8 cellular contexts compared by ENCODE assay signal in genomic region chr1:41432481-41433280, GRCh38. TPM values are rescaled to one million over a fixed set of nuclear protein-coding genes. Genes with fewer than 3 reads are reported as not detected.
DNase-seq lines count a peak whose midpoint lies in the region; ATAC-seq and TF ChIP-seq lines count a peak whose summit lies in the region.

No MANE protein-coding gene starts in this region.

- H3K27me3 ChIP-seq in colonic mucosa (no peaks in the 10 kb centered on the region), left lung (peaks cover 0 to 31% of the 10 kb centered on the region in 2 donors)

- H3K9ac ChIP-seq in colonic mucosa (ENCODE audit: low read depth in 2 of 2, low read length in 2 of 2), result no peak overlapping the region

- H3K27ac ChIP-seq in colonic mucosa (no peak overlapping the region), left lung (peak overlapping the region; percentile 33 to 53)

- TF ChIP-seq CTCF in colonic mucosa (IDR thresholded peaks at IDR 0.05) (peak; percentile 90), left lung (IDR thresholded peaks at IDR 0.05) (peak; percentile 87 to 94)

- H3K4me1 ChIP-seq in colonic mucosa (peaks cover 6% of the 10 kb centered on the region), left lung (peaks cover 13 to 34% of the 10 kb centered on the region in 2 donors)

- H3K9me3 ChIP-seq in colonic mucosa, result no peaks in the 10 kb centered on the region
- no peaks in the 10 kb centered on the region for H3K9me3 ChIP-seq in left lung

- no peaks in the 10 kb centered on the region for H3K36me3 ChIP-seq in colonic mucosa
- no peaks in the 10 kb centered on the region for H3K36me3 ChIP-seq in left lung

- peak; percentile 85 for DNase-seq in Ammon's horn (ENCODE audit: low spot score)
- DNase-seq in NCI-H345 treated with DMSO at 0.1 percent for 48 hours (lab: John Stamatoyannopoulos, UW; ENCODE audit: unreplicated experiment), result peak; percentile 10
- peak; percentile 55 to 66 for DNase-seq in activated CD4-positive, alpha-beta T cell treated with anti-CD3 and anti-CD28 coated beads for 4 hours
- peak; percentile 88 for DNase-seq in colonic mucosa
- peak; percentile 90 to 97 for DNase-seq in left lung
- DNase-seq in stimulated activated CD4-positive, alpha-beta T cell treated with anti-CD3 and anti-CD28 coated beads, Interleukin-2, amount 100 ng/mL, for 48 hours, result peak; percentile 77 to 80

- intact Hi-C loops in colonic mucosa (cut with DNase I) (no loop called here), left lung (cut with DNase I) (loop anchor here in 1 of 2 donors (5.0 kb wide), 2 partner anchors 150 to 165 kb away; no protein-coding TSS in a partner anchor)

- peak; percentile 52 for ATAC-seq in GM21529 (IDR thresholded peaks at IDR 0.05; ENCODE audit: unreplicated experiment)
- ATAC-seq in left lung, result peak; percentile 98
- no peak for ATAC-seq in HG02840 (IDR thresholded peaks at IDR 0.05; ENCODE audit: low FRiP score, unreplicated experiment)

- no peak overlapping the region for H3K4me3 ChIP-seq in colonic mucosa
- H3K4me3 ChIP-seq in left lung, result no peak overlapping the region

RNA-seq across cellular contexts. Expression of gene EDN2, which starts 51.8 kb away (rescaled TPM):
- total RNA-seq in colonic mucosa (10 to 100 TPM in 1 of 2 donors, 1 to 10 TPM in 1; 3.3 to 13.5 TPM), left lung (1 to 10 TPM in 1 of 2 donors, not detected in 1; 4.0 TPM)

Comparison
In these comparisons a context has a peak if more than half of its experiments do, and no peak if none do; other contexts are left out.
1. DNase-seq: peak in every context shown above with its lines; median percentile 94 in left lung; 88 in colonic mucosa; 85 in Ammon's horn; 78 in stimulated activated CD4-positive, alpha-beta T cell treated with anti-CD3 and anti-CD28 coated beads, Interleukin-2, amount 100 ng/mL, for 48 hours; 60 in activated CD4-positive, alpha-beta T cell treated with anti-CD3 and anti-CD28 coated beads for 4 hours; 10 in NCI-H345 treated with DMSO at 0.1 percent for 48 hours.